1 cellular context compared by ENCODE assay signal in the genomic region with DNA sequence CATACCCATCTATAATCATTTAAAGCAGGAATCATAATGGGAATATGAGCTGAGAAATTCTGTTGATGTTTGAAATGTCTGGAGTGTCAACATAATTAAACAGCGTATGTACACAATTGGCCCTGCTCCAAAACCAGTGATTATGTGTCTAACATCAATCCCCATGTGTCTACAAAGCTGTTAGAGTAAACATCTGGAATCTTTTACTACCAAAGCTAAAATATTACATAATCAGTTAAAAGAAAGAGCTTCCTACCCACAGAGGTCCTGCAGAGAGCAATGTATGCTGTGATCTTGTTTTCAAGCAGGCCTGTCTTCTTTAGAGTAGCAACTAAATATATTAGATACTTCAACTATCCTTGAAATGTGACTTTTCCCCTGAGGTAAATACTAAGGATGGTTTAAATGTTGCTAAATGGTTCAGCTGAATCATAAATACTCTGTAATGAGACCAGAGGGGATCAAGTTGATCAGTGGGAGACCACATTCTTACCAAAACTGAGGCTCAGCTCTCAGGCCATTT.
TF ChIP-seq lines count a peak whose summit lies in the region.

No MANE protein-coding gene starts in this region.

TF ChIP-seq in IMR-90, 13 proteins besides CTCF, POLR2A, EP300 and RAD21 (continued from another document):
- no peak for TF ChIP-seq MAZ (IDR thresholded peaks at IDR 0.05; ENCODE audit: borderline replicate concordance, low read depth, low read length)
- TF ChIP-seq BHLHE40 (IDR thresholded peaks at IDR 0.05; ENCODE audit: low read depth, low read length), result no peak
- no peak for TF ChIP-seq RFX5 (IDR thresholded peaks at IDR 0.05; ENCODE audit: low read depth, low read length)
- no peak for TF ChIP-seq CEBPB (IDR thresholded peaks at IDR 0.05; ENCODE audit: low read depth, low read length)
- TF ChIP-seq FOS (IDR thresholded peaks at IDR 0.05; ENCODE audit: low read depth, low read length), result no peak
- TF ChIP-seq RCOR1 (IDR thresholded peaks at IDR 0.05; ENCODE audit: insufficient replicate concordance, low read length), result no peak
